Comparison of ENCODE assay signal across 20 cellular contexts in the genomic region with DNA sequence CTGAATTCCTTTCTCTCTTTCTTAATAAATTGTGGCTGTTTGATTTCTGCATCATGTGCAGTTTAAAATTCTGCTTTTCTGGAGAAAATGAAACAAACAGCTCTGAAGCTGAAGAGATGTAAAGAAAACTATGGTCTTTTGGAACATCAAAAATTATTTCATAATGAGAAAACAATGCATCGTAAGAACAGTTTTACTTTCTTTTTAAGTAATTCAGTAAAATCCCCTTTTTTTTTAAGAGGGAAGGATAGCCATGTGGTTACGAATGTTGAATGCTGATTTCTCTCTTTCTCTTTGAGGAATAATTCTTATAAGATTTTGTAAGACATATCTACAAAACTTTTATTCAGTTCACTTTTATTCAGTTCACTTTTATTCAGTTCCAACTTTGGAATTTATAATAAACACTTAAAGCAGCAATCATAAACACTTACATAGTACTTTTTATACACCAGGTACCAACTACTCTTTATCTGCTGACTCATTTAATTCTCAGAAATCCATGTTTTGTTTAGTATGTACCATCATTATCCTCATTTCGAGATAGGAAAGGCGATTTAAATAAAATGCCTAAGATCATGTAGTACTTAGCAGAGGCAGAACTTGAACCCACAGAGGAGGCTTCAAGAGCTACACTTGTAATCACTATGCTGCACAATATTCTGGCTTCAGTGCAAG. TPM values are rescaled to one million over a fixed set of nuclear protein-coding genes. Genes with fewer than 3 reads are reported as not detected.
DNase-seq lines count a peak whose midpoint lies in the region; ATAC-seq and TF ChIP-seq lines count a peak whose summit lies in the region.
"Had no signal": no experiment of that assay in that cellular context is flagged by ENCODE, and none has a peak within 500 bp of the region (broad histone marks: within the 10 kb centered on the region; RNA-seq: fewer than 3 reads in every experiment).

No MANE protein-coding gene starts in this region.

- H3K27ac ChIP-seq in ACC112 (ENCODE audit: low read depth, low read length) (no peak overlapping the region), KMS-11 (no peak overlapping the region; the same call in 1 of the 2 replicates), ovary (no peak overlapping the region), tibial artery (no peak overlapping the region)
- H3K27ac ChIP-seq: SJSA1 had no signal

- peak overlapping the region; percentile 12; the same call in 1 of the 2 replicates for H3K9ac ChIP-seq in KMS-11
- peak overlapping the region; percentile 18 for H3K9ac ChIP-seq in adipocyte (ENCODE audit: low read length)

- TF ChIP-seq POLR2A in ovary (IDR thresholded peaks at IDR 0.05), result no peak

- no peak for TF ChIP-seq CTCF in KMS-11 (conservative IDR thresholded peaks at IDR 0.05; ENCODE audit: low read depth, low read length)
- TF ChIP-seq CTCF in ovary (IDR thresholded peaks at IDR 0.05), result no peak
- no peak for TF ChIP-seq CTCF in tibial artery (IDR thresholded peaks at IDR 0.05)

- no peak for TF ChIP-seq EP300 in ovary (IDR thresholded peaks at IDR 0.05)

- no peaks in the 10 kb centered on the region for H3K27me3 ChIP-seq in ACC112 (ENCODE audit: insufficient read depth, low read length)
- no peaks in the 10 kb centered on the region for H3K27me3 ChIP-seq in KMS-11 (ENCODE audit: insufficient read depth, low read depth)
- H3K27me3 ChIP-seq in adipocyte (replicated peaks; ENCODE audit: control insufficient read depth, insufficient read depth, low read length), result no peaks in the 10 kb centered on the region
- H3K27me3 ChIP-seq in ovary, result no peaks in the 10 kb centered on the region
- no peaks in the 10 kb centered on the region for H3K27me3 ChIP-seq in tibial artery
- H3K27me3 ChIP-seq: SJSA1 had no signal

- no peaks in the 10 kb centered on the region for H3K9me3 ChIP-seq in adipocyte (ENCODE audit: control insufficient read depth, low read length)
- H3K9me3 ChIP-seq in ovary, result no peaks in the 10 kb centered on the region
- no peaks in the 10 kb centered on the region for H3K9me3 ChIP-seq in tibial artery
- H3K9me3 ChIP-seq: SJSA1 had no signal

- H3K36me3 ChIP-seq in ACC112 (ENCODE audit: insufficient read depth, low read length) (no peaks in the 10 kb centered on the region), KMS-11 (ENCODE audit: insufficient read depth) (no peaks in the 10 kb centered on the region), adipocyte (ENCODE audit: control insufficient read depth, insufficient read depth, low read length, severe bottlenecking) (no peaks in the 10 kb centered on the region), ovary (no peaks in the 10 kb centered on the region), tibial artery (no peaks in the 10 kb centered on the region)
- H3K36me3 ChIP-seq: SJSA1 had no signal

- peak overlapping the region; percentile 26; the same call in 1 of the 2 replicates for H3K4me2 ChIP-seq in KMS-11

- peak; percentile 48 for ATAC-seq in GM18519 (IDR thresholded peaks at IDR 0.05; ENCODE audit: low FRiP score, unreplicated experiment)

- H2AFZ ChIP-seq in ACC112 (ENCODE audit: low read length, unreplicated experiment), result peak overlapping the region; percentile 100
- peak overlapping the region; percentile 46 for H2AFZ ChIP-seq in KMS-11 (ENCODE audit: low read depth)

- no peaks in the 10 kb centered on the region for H4K20me1 ChIP-seq in KMS-11 (ENCODE audit: insufficient read depth)

- WGBS in ovary, 3 donors, result 26 to 55% (median 36%) methylated on average over 4 of the region's 4 CpGs

- H3K4me1 ChIP-seq in ACC112 (ENCODE audit: control insufficient read depth, insufficient read depth, low read length, unreplicated experiment) (peaks cover 9% of the 10 kb centered on the region), KMS-11 (ENCODE audit: low read depth, poor library complexity, severe bottlenecking) (peaks cover 4% of the 10 kb centered on the region), adipocyte (ENCODE audit: control insufficient read depth, insufficient read depth, low read length) (peaks cover 4% of the 10 kb centered on the region), ovary (ENCODE audit: insufficient read depth) (no peaks in the 10 kb centered on the region), tibial artery (no peaks in the 10 kb centered on the region)
- H3K4me1 ChIP-seq: SJSA1 had no signal

- intact Hi-C loops in ovary (cut with DNase I), result no loop called here
- intact Hi-C loops in tibial artery (cut with DNase I; ENCODE audit: low total_unique reads), result no loop called here

- DNase-seq in adipocyte (ENCODE audit: low read depth), result peak; percentile 1
- no peak for DNase-seq in ovary
- no peak for DNase-seq in NCI-H82 treated with DMSO at 0.1 percent for 48 hours (lab: John Stamatoyannopoulos, UW; ENCODE audit: unreplicated experiment)
- DNase-seq in tibial artery, result no peak
- DNase-seq: CD4-positive, CD25-positive, alpha-beta regulatory T cell; EL; GF-D8; Kasumi-1; NCI-H1694 treated with DMSO at 0.1 percent for 48 hours; NCI-H69; NK-92 treated with Interleukin-12 subunit alpha and Interleukin-12 subunit beta, amount 100 ng/mL, for 24 hours; T-helper 9 cell had no signal

- H3K4me3 ChIP-seq in ACC112 (ENCODE audit: low read depth, low read length) (peak overlapping the region; percentile 75), KMS-11 (IDR thresholded peaks at IDR 0.05; ENCODE audit: insufficient read depth, low read depth, low read length) (no peak overlapping the region), adipocyte (ENCODE audit: low read length) (peak overlapping the region; percentile 61), ovary (no peak overlapping the region), tibial artery (no peak overlapping the region)
- H3K4me3 ChIP-seq: SJSA1 had no signal

- no peaks in the 10 kb centered on the region for H3K79me2 ChIP-seq in ACC112 (ENCODE audit: control insufficient read depth, insufficient read depth, low read length, unreplicated experiment)
- no peaks in the 10 kb centered on the region for H3K79me2 ChIP-seq in KMS-11 (ENCODE audit: insufficient read depth, low read depth)

RNA-seq across cellular contexts. Expression of gene CNTNAP4, which starts 26.6 kb away (rescaled TPM):
- total RNA-seq in ovary, result under 1 TPM in 2 of 7 donors, not detected in 5; 0.26 to 0.46 TPM
- polyA plus RNA-seq in ovary, result under 1 TPM; 0.07 to 0.52 TPM
- total RNA-seq: CD4-positive, CD25-positive, alpha-beta regulatory T cell; MCF 10A; SJSA1; T-helper 1 cell treated with Interleukin-12 subunit alpha and Interleukin-12 subunit beta and Interleukin-4 antibody, amounts not matched to agents 30 ng/mL and 1 ng/mL, for 36 hours had no signal
- polyA plus RNA-seq: BJ; CD4-positive, CD25-positive, alpha-beta regulatory T cell; IgD-negative memory B cell had no signal

Comparison
In these comparisons a context has a peak if more than half of its experiments do, and no peak if none do; other contexts are left out.
1. H3K4me3 ChIP-seq: peak in ACC112 (single experiment) and adipocyte (single experiment); none in KMS-11 (single experiment), ovary (single experiment) and tibial artery (0 of 2).